In genomic region chr3:128605091-128606046, GRCh38 we compare ENCODE assay signal across 16 cellular contexts. TPM values are rescaled to one million over a fixed set of nuclear protein-coding genes. Genes with fewer than 3 reads are reported as not detected.
DNase-seq lines count a peak whose midpoint lies in the region; ATAC-seq, FAIRE-seq and TF ChIP-seq lines count a peak whose summit lies in the region.
"Had no signal": no experiment of that assay in that cellular context is flagged by ENCODE, and none has a peak within 500 bp of the region (broad histone marks: within the 10 kb centered on the region; RNA-seq: fewer than 3 reads in every experiment).

No MANE protein-coding gene starts in this region.

- no peaks in the 10 kb centered on the region for H3K4me1 ChIP-seq in neural progenitor cell

- DNase-seq in GF-D8 (lab: John Stamatoyannopoulos, UW) (peak; percentile 22), RCC 7860 (ENCODE audit: low spot score) (peak; percentile 31), kidney epithelial cell (ENCODE audit: low read depth) (no peak), renal cortical epithelial cell (ENCODE audit: low read depth) (peak; percentile 69), cerebellar nuclear complex (lab: John Stamatoyannopoulos, UW) (no peak), neural progenitor cell (ENCODE audit: low spot score) (no peak), Right ventricle myocardium inferior (ENCODE audit: missing footprints) (no peak)
- DNase-seq: CD4-positive, alpha-beta T cell; DMS 273 treated with DMSO at 0.1 percent for 48 hours; NCI-H1105; NCI-H187; NCI-H446 treated with DMSO at 0.1 percent for 48 hours; NCI-H774; SIG-M5 had no signal

- H4K20me1 ChIP-seq in neural progenitor cell (ENCODE audit: low read depth), result no peaks in the 10 kb centered on the region

- H3K9ac ChIP-seq in neural progenitor cell, result no peak overlapping the region

- H3K9me3 ChIP-seq in neural progenitor cell (ENCODE audit: low read depth), result no peaks in the 10 kb centered on the region
- H3K9me3 ChIP-seq: HAP-1 had no signal

- H3K36me3 ChIP-seq in kidney epithelial cell (ENCODE audit: control insufficient read depth, insufficient read depth, low read length) (no peaks in the 10 kb centered on the region), neural progenitor cell (no peaks in the 10 kb centered on the region)
- H3K36me3 ChIP-seq: HAP-1 had no signal

- no peak overlapping the region for H3K4me2 ChIP-seq in neural progenitor cell

- H3K27ac Mint-ChIP-seq in neural progenitor cell, result no peak overlapping the region
- H3K27ac Mint-ChIP-seq: CD4-positive, alpha-beta T cell had no signal

- H3K4me1 Mint-ChIP-seq in neural progenitor cell, result peaks cover 7% of the 10 kb centered on the region

- no peaks in the 10 kb centered on the region for H3K79me2 ChIP-seq in neural progenitor cell (ENCODE audit: low read depth)

- FAIRE-seq in RCC 7860 (lab: Jason Lieb, UNC), result no peak
- FAIRE-seq: HTR-8/SVneo had no signal

- TF ChIP-seq CTCF in kidney epithelial cell (IDR thresholded peaks at IDR 0.05; ENCODE audit: insufficient read depth, low read length, poor library complexity, severe bottlenecking) (peak; percentile 13), neural progenitor cell (IDR thresholded peaks at IDR 0.05) (no peak)

- H3K27me3 ChIP-seq in kidney epithelial cell (ENCODE audit: control insufficient read depth, insufficient read depth, low read length), result no peaks in the 10 kb centered on the region
- peaks cover 14% of the 10 kb centered on the region for H3K27me3 ChIP-seq in neural progenitor cell

- no peaks in the 10 kb centered on the region for H3K9me3 Mint-ChIP-seq in neural progenitor cell
- H3K9me3 Mint-ChIP-seq: CD4-positive, alpha-beta T cell had no signal

- intact Hi-C loops in Right ventricle myocardium inferior (cut with DNase I), result loop anchor here (5.0 kb wide), 2 partner anchors 433 to 528 kb away; no protein-coding TSS in a partner anchor

- H3K27ac ChIP-seq in neural progenitor cell, result no peak overlapping the region

- no peak for ATAC-seq in Right ventricle myocardium inferior

- peaks cover 2% of the 10 kb centered on the region for H3K27me3 Mint-ChIP-seq in neural progenitor cell (ENCODE audit: insufficient read depth, low read depth)
- H3K27me3 Mint-ChIP-seq: CD4-positive, alpha-beta T cell had no signal

- H3K36me3 Mint-ChIP-seq in neural progenitor cell, result no peaks in the 10 kb centered on the region

- H3F3A ChIP-seq in neural progenitor cell (ENCODE audit: low read depth), result no peaks in the 10 kb centered on the region

- no peak overlapping the region for H2AFZ ChIP-seq in neural progenitor cell (replicated peaks)

- H3K4me3 Mint-ChIP-seq in neural progenitor cell, result no peak overlapping the region
- H3K4me3 Mint-ChIP-seq: CD4-positive, alpha-beta T cell had no signal

- H3K4me3 ChIP-seq in kidney epithelial cell (ENCODE audit: low read depth, low read length), result no peak overlapping the region
- H3K4me3 ChIP-seq in neural progenitor cell, result no peak overlapping the region
- H3K4me3 ChIP-seq: HAP-1 had no signal

RNA-seq across cellular contexts. Expression of gene RPN1, which starts 45.2 kb away (rescaled TPM):
- total RNA-seq in kidney epithelial cell, result 348 and 362 TPM in 2 replicates
- 339 and 570 TPM in 2 replicates for total RNA-seq in renal cortical epithelial cell
- 186 and 214 TPM in 2 replicates for total RNA-seq in neural progenitor cell (ENCODE audit: low replicate concordance)
- 119 TPM for total RNA-seq in Right ventricle myocardium inferior

Comparison
In these comparisons a context has a peak if more than half of its experiments do, and no peak if none do; other contexts are left out.
1. DNase-seq: peak in GF-D8 (single experiment), RCC 7860 (single experiment) and renal cortical epithelial cell (single experiment); none in kidney epithelial cell (single experiment), cerebellar nuclear complex (0 of 2), neural progenitor cell (single experiment) and Right ventricle myocardium inferior (single experiment).